1 cellular context compared by ENCODE assay signal in the genomic region with DNA sequence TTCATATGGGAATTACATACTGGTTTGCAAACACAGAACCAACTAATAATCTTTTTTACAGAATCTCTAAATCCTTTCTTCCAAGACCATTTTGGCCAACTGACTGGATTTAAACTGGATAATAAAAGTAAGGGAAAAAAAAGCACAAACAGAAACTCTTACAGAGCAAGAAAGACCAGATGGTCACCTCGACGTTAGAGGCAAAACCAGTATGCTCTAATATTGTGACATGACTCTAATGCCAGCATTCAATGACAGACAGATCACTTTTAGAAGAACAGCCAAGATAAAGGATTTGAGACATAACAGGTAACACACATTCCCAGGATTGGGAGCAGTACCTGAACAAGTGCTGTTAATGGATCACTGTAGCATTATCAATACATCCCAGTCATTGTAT.
TF ChIP-seq lines count a peak whose summit lies in the region.

No MANE protein-coding gene starts in this region.

TF ChIP-seq in IMR-90, 13 proteins besides CTCF, POLR2A, EP300 and RAD21 (continued from another document):
- TF ChIP-seq, protein P1, sequence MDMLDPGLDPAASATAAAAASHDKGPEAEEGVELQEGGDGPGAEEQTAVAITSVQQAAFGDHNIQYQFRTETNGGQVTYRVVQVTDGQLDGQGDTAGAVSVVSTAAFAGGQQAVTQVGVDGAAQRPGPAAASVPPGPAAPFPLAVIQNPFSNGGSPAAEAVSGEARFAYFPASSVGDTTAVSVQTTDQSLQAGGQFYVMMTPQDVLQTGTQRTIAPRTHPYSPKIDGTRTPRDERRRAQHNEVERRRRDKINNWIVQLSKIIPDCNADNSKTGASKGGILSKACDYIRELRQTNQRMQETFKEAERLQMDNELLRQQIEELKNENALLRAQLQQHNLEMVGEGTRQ (IDR thresholded peaks at IDR 0.05; ENCODE audit: low read depth, low read length): no peak
